8 cellular contexts compared by ENCODE assay signal in the genomic region with DNA sequence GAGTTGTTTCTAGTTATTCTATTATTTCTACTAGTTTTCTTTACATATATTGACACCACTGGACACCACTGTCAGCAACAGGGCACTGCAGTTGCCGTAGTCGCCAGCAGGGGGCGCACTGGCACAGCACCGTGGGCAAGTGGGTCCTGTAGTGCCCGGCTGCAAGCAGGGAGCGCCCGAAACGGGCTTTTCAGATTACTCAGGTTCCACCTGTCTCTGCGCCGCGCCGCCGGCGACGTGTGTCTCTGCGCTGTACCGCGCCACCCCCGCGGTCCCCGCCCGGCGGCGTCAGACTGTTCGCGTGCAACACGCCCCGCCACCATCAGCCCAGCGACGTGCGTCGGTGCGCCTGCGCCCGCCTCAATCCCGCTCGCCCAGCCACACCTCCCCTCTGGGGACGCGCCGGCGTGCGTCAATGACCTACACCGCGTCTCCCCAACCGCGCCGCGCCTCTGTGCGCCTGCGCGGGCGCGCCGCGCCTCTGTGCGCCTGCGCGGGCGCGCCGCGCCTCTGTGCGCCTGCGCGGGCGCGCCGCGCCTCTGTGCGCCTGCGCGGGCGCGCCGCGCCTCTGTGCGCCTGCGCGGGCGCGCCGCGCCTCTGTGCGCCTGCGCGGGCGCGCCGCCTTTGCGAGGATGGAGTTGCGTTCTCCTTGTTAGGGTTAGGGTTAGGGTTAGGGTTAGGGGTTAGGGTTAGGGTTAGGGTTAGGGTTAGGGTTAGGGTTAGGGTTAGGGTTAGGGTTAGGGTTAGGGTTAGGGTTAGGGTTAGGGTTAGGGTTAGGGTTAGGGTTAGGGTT. TPM values are rescaled to one million over a fixed set of nuclear protein-coding genes. Genes with fewer than 3 reads are reported as not detected.
DNase-seq lines count a peak whose midpoint lies in the region; ATAC-seq and TF ChIP-seq lines count a peak whose summit lies in the region.
"Not testable (repeated sequence)": the region's sequence is repeated elsewhere in the genome, so short reads cannot be mapped to it uniquely, and the experiment has no call there.

No MANE protein-coding gene starts in this region.

- H3K27ac Mint-ChIP-seq in T-helper 17 cell = peak overlapping the region; percentile 67
- H3K27ac Mint-ChIP-seq in effector memory CD8-positive, alpha-beta T cell; stimulated activated memory B cell treated with anti-CD40 and anti-IgM and Interleukin-4, amounts not matched to agents 10 μg/mL and 1 μg/mL and 100 μg/mL, for 72 hours: not testable (repeated sequence)

- H3K36me3 ChIP-seq in HEK293 (ENCODE audit: control insufficient read depth in 2 of 2, insufficient read depth in 1 of 2, low read length in 2 of 2); hepatocyte (replicated peaks; ENCODE audit: insufficient read depth, low read depth); neutrophil: not testable (repeated sequence)

- not testable (repeated sequence) for H3K4me1 ChIP-seq in HEK293 (ENCODE audit: control insufficient read depth, insufficient read depth, low read length); hepatocyte (ENCODE audit: insufficient read depth); neutrophil (ENCODE audit: control insufficient read depth in 1 of 2, insufficient read depth in 1 of 2, low read depth in 1 of 2, low read length in 1 of 2)

- CTCF ChIA-PET in HEK293 (lab: Yijun Ruan, JAX) = not testable (repeated sequence)

- not testable (repeated sequence) for H3K4me1 Mint-ChIP-seq in T-helper 17 cell; effector memory CD8-positive, alpha-beta T cell (ENCODE audit: low read depth in 2 of 2); stimulated activated memory B cell treated with anti-CD40 and anti-IgM and Interleukin-4, amounts not matched to agents 10 μg/mL and 1 μg/mL and 100 μg/mL, for 72 hours

- peak overlapping the region; percentile 29 for H2AFZ ChIP-seq in hepatocyte

- WGBS in hepatocyte (ENCODE audit: low lambda C conversion rate, missing lambda C conversion rate) = 56% methylated on average over 53 of the region's 91 CpGs

- peak overlapping the region; percentile 73 for H3K4me2 ChIP-seq in hepatocyte

- H3K9me2 ChIP-seq in hepatocyte (replicated peaks; ENCODE audit: insufficient read depth) = not testable (repeated sequence)

- DNase-seq in T-helper 17 cell (peak in 2 of 3 donors; percentile 19 to 25), hepatocyte (ENCODE audit: low spot score) (peak; percentile 88)
- peak; percentile 36 for DNase-seq in activated naive CD4-positive, alpha-beta T cell treated with Interleukin-2 at 50 U/mL for 16 hours
- DNase-seq in effector memory CD8-positive, alpha-beta T cell = peak; percentile 26 to 45 (median 29)

- H3K79me2 ChIP-seq in hepatocyte = not testable (repeated sequence)

- POLR2A ChIA-PET in HEK293 (lab: Yijun Ruan, JAX) = not testable (repeated sequence)

- H3K27me3 Mint-ChIP-seq in T-helper 17 cell; effector memory CD8-positive, alpha-beta T cell: not testable (repeated sequence)
- peaks cover 12% of the 10 kb centered on the region for H3K27me3 Mint-ChIP-seq in stimulated activated memory B cell treated with anti-CD40 and anti-IgM and Interleukin-4, amounts not matched to agents 10 μg/mL and 1 μg/mL and 100 μg/mL, for 72 hours

- TF ChIP-seq CTCF in C4-2B (conservative IDR thresholded peaks at IDR 0.05) (peak; percentile 91), HEK293 (tag by site-specific recombination; IDR thresholded peaks at IDR 0.05) (0 out of 2 replicates have a peak, but pooled peaks have one; percentile 13), hepatocyte (IDR thresholded peaks at IDR 0.05; ENCODE audit: poor library complexity) (peak; percentile 91), neutrophil (IDR thresholded peaks at IDR 0.05) (peak; percentile 50)

- not testable (repeated sequence) for H3K27ac ChIP-seq in C4-2B; HEK293 (ENCODE audit: extremely low read depth, low read depth, low read length); neutrophil
- H3K27ac ChIP-seq in hepatocyte = peak overlapping the region; percentile 88

- H3K27me3 ChIP-seq in hepatocyte, neutrophil: not testable (repeated sequence)

- not testable (repeated sequence) for H3K36me3 Mint-ChIP-seq in T-helper 17 cell (ENCODE audit: low read depth); effector memory CD8-positive, alpha-beta T cell (ENCODE audit: insufficient read depth); stimulated activated memory B cell treated with anti-CD40 and anti-IgM and Interleukin-4, amounts not matched to agents 10 μg/mL and 1 μg/mL and 100 μg/mL, for 72 hours

- H3K9me3 ChIP-seq in HEK293 (ENCODE audit: control insufficient read depth, insufficient read depth, low read depth, low read length); T-helper 17 cell (ENCODE audit: control insufficient read depth, low read length, poor library complexity, severe bottlenecking); hepatocyte (ENCODE audit: low read depth); neutrophil: not testable (repeated sequence)

- peak; percentile 71 for ATAC-seq in T-helper 17 cell
- not testable (repeated sequence) for ATAC-seq in effector memory CD8-positive, alpha-beta T cell (replicated peaks)
- ATAC-seq in stimulated activated memory B cell treated with anti-CD40 and anti-IgM and Interleukin-4, amounts not matched to agents 10 μg/mL and 1 μg/mL and 100 μg/mL, for 72 hours = peak; percentile 80

- not testable (repeated sequence) for H3K9me3 Mint-ChIP-seq in effector memory CD8-positive, alpha-beta T cell; stimulated activated memory B cell treated with anti-CD40 and anti-IgM and Interleukin-4, amounts not matched to agents 10 μg/mL and 1 μg/mL and 100 μg/mL, for 72 hours

- not testable (repeated sequence) for H4K20me1 ChIP-seq in hepatocyte (ENCODE audit: insufficient read depth, poor library complexity, severe bottlenecking)

- not testable (repeated sequence) for H3K4me3 ChIP-seq in HEK293 (ENCODE audit: low read depth, low read length); neutrophil (ENCODE audit: low read depth in 1 of 2, low read length in 1 of 2)
- peak overlapping the region; percentile 66 for H3K4me3 ChIP-seq in hepatocyte

- peak overlapping the region; percentile 55 for H3K4me3 Mint-ChIP-seq in T-helper 17 cell
- not testable (repeated sequence) for H3K4me3 Mint-ChIP-seq in effector memory CD8-positive, alpha-beta T cell; stimulated activated memory B cell treated with anti-CD40 and anti-IgM and Interleukin-4, amounts not matched to agents 10 μg/mL and 1 μg/mL and 100 μg/mL, for 72 hours

TF ChIP-seq in HEK293, 187 proteins besides CTCF, POLR2A, EP300 and RAD21:
- TF ChIP-seq HIC1 (tag by site-specific recombination; IDR thresholded peaks at IDR 0.05) = peak; percentile 60; the same call in 1 of the 2 replicates
- 0 out of 2 replicates have a peak, but pooled peaks have one; percentile 25 for TF ChIP-seq ZBTB8A (tag by site-specific recombination; IDR thresholded peaks at IDR 0.05)

RNA-seq across cellular contexts. Expression of gene PARD6G, which starts 15.1 kb away (rescaled TPM):
- 1 to 10 TPM; 1.1 to 3.5 TPM for total RNA-seq in T-helper 17 cell
- total RNA-seq in hepatocyte = 11.7 and 11.8 TPM in 2 replicates
- 8.2 and 12.1 TPM in 2 replicates for polyA plus RNA-seq in hepatocyte

Comparison
In these comparisons a context has a peak if more than half of its experiments do, and no peak if none do; other contexts are left out.
1. CTCF ChIP-seq: peak in every context shown above with its lines; median percentile 91 in C4-2B; 91 in hepatocyte; 50 in neutrophil; 13 in HEK293.
2. DNase-seq: peak in every context shown above with its lines; median percentile 88 in hepatocyte; 36 in activated naive CD4-positive, alpha-beta T cell treated with Interleukin-2 at 50 U/mL for 16 hours; 29 in effector memory CD8-positive, alpha-beta T cell; 22 in T-helper 17 cell.